2 cellular contexts compared by ENCODE assay signal in genomic region chr18:8851659-8852058, GRCh38.
TF ChIP-seq lines count a peak whose summit lies in the region.

No MANE protein-coding gene starts in this region.

TF ChIP-seq in IMR-90, 13 proteins besides CTCF, POLR2A, EP300 and RAD21:
- TF ChIP-seq CEBPB (IDR thresholded peaks at IDR 0.05; ENCODE audit: low read depth, low read length) (no peak), NFE2L2 (IDR thresholded peaks at IDR 0.05; ENCODE audit: low read depth, low read length) (no peak), BHLHE40 (IDR thresholded peaks at IDR 0.05; ENCODE audit: low read depth, low read length) (no peak), FOS (IDR thresholded peaks at IDR 0.05; ENCODE audit: low read depth, low read length) (no peak), MAZ (IDR thresholded peaks at IDR 0.05; ENCODE audit: borderline replicate concordance, low read depth, low read length) (no peak), MAFK (IDR thresholded peaks at IDR 0.05; ENCODE audit: low read depth, low read length) (no peak), RFX5 (IDR thresholded peaks at IDR 0.05; ENCODE audit: low read depth, low read length) (no peak), ELK1 (IDR thresholded peaks at IDR 0.05; ENCODE audit: borderline replicate concordance, low read depth, low read length) (no peak), SMC3 (IDR thresholded peaks at IDR 0.05; ENCODE audit: low read depth, low read length) (no peak), RCOR1 (IDR thresholded peaks at IDR 0.05; ENCODE audit: insufficient replicate concordance, low read length) (no peak), USF2 (IDR thresholded peaks at IDR 0.05; ENCODE audit: low read depth, low read length) (no peak), CHD1 (IDR thresholded peaks at IDR 0.05; ENCODE audit: low read depth, low read length) (no peak), MXI1 (IDR thresholded peaks at IDR 0.05; ENCODE audit: borderline replicate concordance, low read depth, low read length) (no peak)

TF ChIP-seq in H1, 55 proteins besides CTCF, POLR2A, EP300 and RAD21:
- no peak for TF ChIP-seq PHF8 (conservative IDR thresholded peaks at IDR 0.05; ENCODE audit: low read depth, low read length)
- no peak for TF ChIP-seq FOSL1 (IDR thresholded peaks at IDR 0.05; ENCODE audit: insufficient read depth, low read depth, low read length)
- TF ChIP-seq CREB1 (IDR thresholded peaks at IDR 0.05) = no peak
- no peak for TF ChIP-seq NANOG (IDR thresholded peaks at IDR 0.05; ENCODE audit: insufficient read depth, low read depth, low read length, poor library complexity, severe bottlenecking)
- TF ChIP-seq, protein P1, sequence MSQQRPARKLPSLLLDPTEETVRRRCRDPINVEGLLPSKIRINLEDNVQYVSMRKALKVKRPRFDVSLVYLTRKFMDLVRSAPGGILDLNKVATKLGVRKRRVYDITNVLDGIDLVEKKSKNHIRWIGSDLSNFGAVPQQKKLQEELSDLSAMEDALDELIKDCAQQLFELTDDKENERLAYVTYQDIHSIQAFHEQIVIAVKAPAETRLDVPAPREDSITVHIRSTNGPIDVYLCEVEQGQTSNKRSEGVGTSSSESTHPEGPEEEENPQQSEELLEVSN (IDR thresholded peaks at IDR 0.05) = no peak
- TF ChIP-seq TBP (IDR thresholded peaks at IDR 0.05; ENCODE audit: low read depth, low read length) = no peak
- TF ChIP-seq HDAC6 (IDR thresholded peaks at IDR 0.05; ENCODE audit: low read depth, low read length) = no peak
